In the genomic region with DNA sequence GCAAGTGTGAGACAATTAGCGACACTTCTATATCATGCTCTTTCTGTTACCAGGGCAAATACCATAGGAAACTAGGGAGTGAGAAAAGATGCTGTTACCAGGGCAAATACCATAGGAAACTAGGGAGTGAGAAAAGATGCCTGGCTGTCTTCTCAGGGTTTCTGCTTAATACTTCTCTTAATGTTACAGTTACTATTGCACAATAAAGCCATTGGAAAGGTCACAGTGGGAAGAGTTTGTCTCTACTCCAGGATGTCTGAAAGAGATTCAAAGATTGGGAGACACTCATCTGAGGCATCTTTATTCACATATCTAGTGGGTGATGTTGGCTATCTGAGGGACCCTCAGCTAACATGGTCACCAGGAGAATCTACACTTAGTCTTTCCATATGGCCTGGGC, we compare ENCODE assay signal across 19 cellular contexts.
"Had no signal": no experiment of that assay in that cellular context is flagged by ENCODE, and none has a peak within 500 bp of the region (broad histone marks: within the 10 kb centered on the region; RNA-seq: fewer than 3 reads in every experiment).

No MANE protein-coding gene starts in this region.

- H3K9me3 ChIP-seq: colonic mucosa, tibial artery, upper lobe of left lung, vagina had no signal

- DNase-seq: colonic mucosa; dermis blood vessel endothelial cell; effector CD4-positive, alpha-beta T cell; endodermal cell; erythroblast; foreskin melanocyte; head of caudate nucleus; kidney; left colon; left ventricle myocardium superior; naive thymus-derived CD4-positive, alpha-beta T cell; nephron progenitor cell; posterior cingulate gyrus; stimulated activated CD4-positive, alpha-beta T cell treated with anti-CD3 and anti-CD28 coated beads, Interleukin-4, amount 100 ng/mL, for 1 hour; tibial artery; upper lobe of left lung had no signal

- H3K4me3 ChIP-seq: colonic mucosa, hepatocyte, lung, tibial artery, upper lobe of left lung, vagina had no signal

- H3K36me3 ChIP-seq: colonic mucosa, tibial artery, upper lobe of left lung, vagina had no signal

- ATAC-seq: left colon; left ventricle myocardium superior; naive thymus-derived CD4-positive, alpha-beta T cell had no signal

- H3K27me3 ChIP-seq: colonic mucosa, hepatocyte, tibial artery, upper lobe of left lung, vagina had no signal

- H3K27ac ChIP-seq: colonic mucosa, hepatocyte, tibial artery, upper lobe of left lung, vagina had no signal

- H3K4me1 ChIP-seq: colonic mucosa, tibial artery, upper lobe of left lung, vagina had no signal
